ENCODE assay signal across 1 cellular context in genomic region chr7:44131173-44132009, GRCh38.
A peak's percentile ranks its signal among the peaks of the same experiment; 100 is the strongest.
TF ChIP-seq lines count a peak whose summit lies in the region.

No MANE protein-coding gene starts in this region.

TF ChIP-seq in K562, 482 proteins besides CTCF, POLR2A, EP300 and RAD21 (continues in another document):
- TF ChIP-seq ZNF324 (CRISPR knock-in tag; IDR thresholded peaks at IDR 0.05) (no peak), MYNN (IDR thresholded peaks at IDR 0.05) (no peak), MYNN (CRISPR knock-in tag; IDR thresholded peaks at IDR 0.05) (no peak), NRF1 (conservative IDR thresholded peaks at IDR 0.05 in 1 of 2, IDR thresholded peaks at IDR 0.05 in 1 of 2) (no peak), USF2 (CRISPR knock-in tag; IDR thresholded peaks at IDR 0.05) (peak; percentile 70), TEAD1 (CRISPR knock-in tag; IDR thresholded peaks at IDR 0.05) (no peak), GABPB1 (CRISPR knock-in tag; IDR thresholded peaks at IDR 0.05) (no peak), E2F1 (CRISPR knock-in tag; IDR thresholded peaks at IDR 0.05) (no peak), FOXK2 (conservative IDR thresholded peaks at IDR 0.05 in 1 of 2, IDR thresholded peaks at IDR 0.05 in 1 of 2; ENCODE audit: low read depth in 2 of 2) (0 out of 4 replicates have a peak, but pooled peaks of 1 of the 2 experiments have one; percentile 16), STAG1 (CRISPR knock-in tag; IDR thresholded peaks at IDR 0.05; ENCODE audit: borderline replicate concordance) (peak; percentile 35; the same call in 1 of the 2 replicates), CTBP1 (IDR thresholded peaks at IDR 0.05; ENCODE audit: borderline replicate concordance) (no peak), PKNOX1 (IDR thresholded peaks at IDR 0.05) (no peak), RAD51 (IDR thresholded peaks at IDR 0.05; ENCODE audit: borderline replicate concordance, low read depth) (0 out of 2 replicates have a peak, but pooled peaks have one; percentile 47), SMAD3 (CRISPR knock-in tag; conservative IDR thresholded peaks at IDR 0.05) (no peak), POLR3A (IDR thresholded peaks at IDR 0.05; ENCODE audit: borderline replicate concordance, extremely low read depth, insufficient read depth, insufficient read length) (no peak), NELFE (IDR thresholded peaks at IDR 0.05; ENCODE audit: insufficient read depth, insufficient read length) (no peak), ELK3 (CRISPR knock-in tag; IDR thresholded peaks at IDR 0.05) (no peak), HLTF (IDR thresholded peaks at IDR 0.05) (no peak), RNF2 (IDR thresholded peaks at IDR 0.05) (no peak), HDGF (IDR thresholded peaks at IDR 0.05) (no peak), SIN3A (IDR thresholded peaks at IDR 0.05; ENCODE audit: borderline replicate concordance in 2 of 2, control insufficient read depth in 1 of 2, low read depth in 2 of 2, low read length in 2 of 2) (no peak), YBX1 (IDR thresholded peaks at IDR 0.05) (no peak), ZFP30 (CRISPR knock-in tag; IDR thresholded peaks at IDR 0.05; ENCODE audit: borderline replicate concordance) (no peak), TGIF2 (CRISPR knock-in tag; IDR thresholded peaks at IDR 0.05) (no peak), NFATC3 (IDR thresholded peaks at IDR 0.05) (no peak), BRCA1 (IDR thresholded peaks at IDR 0.05) (no peak), BRCA1 (CRISPR knock-in tag; IDR thresholded peaks at IDR 0.05) (no peak), IRF2 (CRISPR knock-in tag; IDR thresholded peaks at IDR 0.05) (no peak), FOXA1 (IDR thresholded peaks at IDR 0.05; ENCODE audit: borderline replicate concordance) (no peak), SRSF3 (IDR thresholded peaks at IDR 0.05; ENCODE audit: insufficient read depth, low read length) (no peak), ZNF282 (CRISPR knock-in tag; IDR thresholded peaks at IDR 0.05) (no peak), ZBTB1 (CRISPR knock-in tag; IDR thresholded peaks at IDR 0.05; ENCODE audit: borderline replicate concordance, low read depth) (no peak), GTF3C2 (IDR thresholded peaks at IDR 0.05; ENCODE audit: borderline replicate concordance, extremely low read depth, insufficient read length) (no peak), ETV5 (CRISPR knock-in tag; IDR thresholded peaks at IDR 0.05; ENCODE audit: low read depth) (no peak), MITF (IDR thresholded peaks at IDR 0.05) (no peak), MXD1 (CRISPR knock-in tag; IDR thresholded peaks at IDR 0.05; ENCODE audit: borderline replicate concordance, poor library complexity, severe bottlenecking) (no peak), ZNF311 (CRISPR knock-in tag; IDR thresholded peaks at IDR 0.05) (no peak), ZNF655 (CRISPR knock-in tag; IDR thresholded peaks at IDR 0.05) (no peak), STAT6 (CRISPR knock-in tag; IDR thresholded peaks at IDR 0.05) (no peak), ZBTB5 (IDR thresholded peaks at IDR 0.05) (no peak), TFAP4 (CRISPR knock-in tag; IDR thresholded peaks at IDR 0.05; ENCODE audit: borderline replicate concordance) (peak; percentile 69), MCM2 (IDR thresholded peaks at IDR 0.05; ENCODE audit: low read depth) (no peak), POLR2H (tag; IDR thresholded peaks at IDR 0.05; ENCODE audit: low read depth) (no peak), BDP1 (IDR thresholded peaks at IDR 0.05; ENCODE audit: insufficient read depth, insufficient read length) (no peak), ZNF133 (CRISPR knock-in tag; IDR thresholded peaks at IDR 0.05) (no peak), ZNF699 (CRISPR knock-in tag; IDR thresholded peaks at IDR 0.05; ENCODE audit: insufficient replicate concordance) (no peak), CREM (IDR thresholded peaks at IDR 0.05; ENCODE audit: low read depth) (peak; percentile 11; the same call in 1 of the 2 replicates), HBP1 (CRISPR knock-in tag; IDR thresholded peaks at IDR 0.05) (no peak), MEIS2 (IDR thresholded peaks at IDR 0.05; ENCODE audit: partially characterized antibody) (no peak), SIRT6 (IDR thresholded peaks at IDR 0.05; ENCODE audit: low read depth, low read length) (no peak), ZNF75A (CRISPR knock-in tag; IDR thresholded peaks at IDR 0.05) (no peak), MYC (IDR thresholded peaks at IDR 0.05; ENCODE audit: low read depth, low read length) (no peak), MYC (CRISPR knock-in tag; IDR thresholded peaks at IDR 0.05; ENCODE audit: borderline replicate concordance, low read depth) (no peak)
